Comparison of ENCODE assay signal across 17 cellular contexts in the genomic region with DNA sequence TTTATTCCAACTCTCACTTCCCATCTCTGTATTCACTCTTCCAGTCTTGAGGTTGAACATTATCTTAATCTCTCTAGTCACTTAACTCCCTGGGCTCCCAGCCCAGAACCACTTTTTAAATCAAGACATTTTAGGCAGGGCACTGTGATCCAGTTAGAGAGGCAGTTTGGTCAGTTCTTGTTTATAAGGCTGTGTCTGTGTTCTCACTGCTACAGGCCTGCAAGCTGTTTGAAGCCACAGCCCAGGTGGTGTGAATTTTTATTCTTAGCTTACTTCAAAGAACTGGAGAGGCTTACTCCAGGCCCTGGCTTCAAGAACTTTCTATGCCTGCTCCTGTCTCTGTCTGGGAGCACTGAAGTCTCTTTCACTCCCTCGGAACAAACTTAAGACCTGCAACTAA.
"Had no signal": no experiment of that assay in that cellular context is flagged by ENCODE, and none has a peak within 500 bp of the region (broad histone marks: within the 10 kb centered on the region; RNA-seq: fewer than 3 reads in every experiment).

No MANE protein-coding gene starts in this region.

- H3K4me3 Mint-ChIP-seq: activated CD4-positive, alpha-beta memory T cell treated with anti-CD3 and anti-CD28 coated beads, Interleukin-2, amount 10 ng/mL, durations not matched to agents 7 days and 5 days; activated naive CD4-positive, alpha-beta T cell treated with anti-CD3 and anti-CD28 coated beads, Interleukin-2, amount 50 U/mL, for 24 hours; activated T-cell treated with anti-CD3 and anti-CD28 coated beads, Interleukin-2, amount 50 U/mL, for 24 hours; brain; dendritic cell treated with granulocyte-macrophage colony-stimulating factor and Interleukin-4, amounts not matched to agents 40 ng/mL and 50 ng/mL, for 4 days; neural progenitor cell; type B pancreatic cell had no signal

- H3K36me3 Mint-ChIP-seq: activated naive CD4-positive, alpha-beta T cell treated with anti-CD3 and anti-CD28 coated beads, Interleukin-2, amount 50 U/mL, for 24 hours; brain; neural progenitor cell; type B pancreatic cell had no signal

- H3K4me1 ChIP-seq: neural progenitor cell, suprapubic skin had no signal

- H3K36me3 ChIP-seq: neural progenitor cell, ovary, suprapubic skin had no signal

- H3K4me3 ChIP-seq: lung, neural progenitor cell, ovary, suprapubic skin had no signal

- H3K27me3 ChIP-seq: neural progenitor cell, ovary, suprapubic skin had no signal

- H3K27me3 Mint-ChIP-seq: activated CD4-positive, alpha-beta memory T cell treated with anti-CD3 and anti-CD28 coated beads, Interleukin-2, amount 10 ng/mL, durations not matched to agents 7 days and 5 days; activated naive CD4-positive, alpha-beta T cell treated with anti-CD3 and anti-CD28 coated beads, Interleukin-2, amount 50 U/mL, for 24 hours; activated T-cell treated with anti-CD3 and anti-CD28 coated beads, Interleukin-2, amount 50 U/mL, for 24 hours; brain; dendritic cell treated with granulocyte-macrophage colony-stimulating factor and Interleukin-4, amounts not matched to agents 40 ng/mL and 50 ng/mL, for 4 days; type B pancreatic cell had no signal

- H3K4me1 Mint-ChIP-seq: activated CD4-positive, alpha-beta memory T cell treated with anti-CD3 and anti-CD28 coated beads, Interleukin-2, amount 10 ng/mL, durations not matched to agents 7 days and 5 days; activated naive CD4-positive, alpha-beta T cell treated with anti-CD3 and anti-CD28 coated beads, Interleukin-2, amount 50 U/mL, for 24 hours; brain; neural progenitor cell had no signal

- ATAC-seq: left colon; sciatic nerve; stimulated activated naive CD8-positive, alpha-beta T cell treated with anti-CD3 and anti-CD28 coated beads, Interleukin-15, Interleukin-2, amounts not matched to agents 100 U/mL and 50 U/mL, for 24 hours had no signal

- H3K27ac Mint-ChIP-seq: activated CD4-positive, alpha-beta memory T cell treated with anti-CD3 and anti-CD28 coated beads, Interleukin-2, amount 10 ng/mL, durations not matched to agents 7 days and 5 days; activated naive CD4-positive, alpha-beta T cell treated with anti-CD3 and anti-CD28 coated beads, Interleukin-2, amount 50 U/mL, for 24 hours; activated T-cell treated with anti-CD3 and anti-CD28 coated beads, Interleukin-2, amount 50 U/mL, for 24 hours; brain; dendritic cell treated with granulocyte-macrophage colony-stimulating factor and Interleukin-4, amounts not matched to agents 40 ng/mL and 50 ng/mL, for 4 days; neural progenitor cell; type B pancreatic cell had no signal

- H3K9me3 ChIP-seq: ovary, suprapubic skin had no signal

- DNase-seq: activated CD4-positive, alpha-beta memory T cell treated with anti-CD3 and anti-CD28 coated beads, Interleukin-2, amount 10 ng/mL, durations not matched to agents 7 days and 5 days; activated CD4-positive, alpha-beta T cell treated with anti-CD3 and anti-CD28 coated beads for 4 hours; activated effector memory CD4-positive, alpha-beta T cell treated with anti-CD3 and anti-CD28 coated beads, Interleukin-2, amount 50 U/mL, for 16 hours; activated T-cell treated with anti-CD3 and anti-CD28 coated beads, Interleukin-2, amount 50 U/mL, for 24 hours; effector memory CD4-positive, alpha-beta T cell; foreskin melanocyte; left colon; ovary; stimulated activated naive CD8-positive, alpha-beta T cell treated with anti-CD3 and anti-CD28 coated beads, Interleukin-15, Interleukin-2, amounts not matched to agents 100 U/mL and 50 U/mL, for 24 hours had no signal

- H3K9me3 Mint-ChIP-seq: activated naive CD4-positive, alpha-beta T cell treated with anti-CD3 and anti-CD28 coated beads, Interleukin-2, amount 50 U/mL, for 24 hours; dendritic cell treated with granulocyte-macrophage colony-stimulating factor and Interleukin-4, amounts not matched to agents 40 ng/mL and 50 ng/mL, for 4 days; type B pancreatic cell had no signal
